Comparison of ENCODE assay signal across 8 cellular contexts in genomic region chr4:10006604-10007435, GRCh38. TPM values are rescaled to one million over a fixed set of nuclear protein-coding genes. Genes with fewer than 3 reads are reported as not detected.
DNase-seq lines count a peak whose midpoint lies in the region; ATAC-seq and TF ChIP-seq lines count a peak whose summit lies in the region.

No MANE protein-coding gene starts in this region.

- ATAC-seq in GM19025 (IDR thresholded peaks at IDR 0.05; ENCODE audit: low read depth, unreplicated experiment) (peak; percentile 5), HG03066 (IDR thresholded peaks at IDR 0.05; ENCODE audit: low read depth, unreplicated experiment) (peak; percentile 12), left lung (peak; percentile 81)

- H3K4me1 ChIP-seq in left lung = peaks cover 32 to 39% of the 10 kb centered on the region in 2 donors

- H3K27me3 ChIP-seq in left lung = no peaks in the 10 kb centered on the region

- no peak overlapping the region for H3K4me3 Mint-ChIP-seq in activated T-helper 1 cell treated with anti-CD3 and anti-CD28 coated beads, Interleukin-12 subunit alpha, Interleukin-12 subunit beta, Interleukin-2, Interleukin-4 antibody, amounts not matched to agents 30 ng/mL and 10 ng/mL and 1 ng/mL, durations not matched to agents 14 hours and 24 hours and 36 hours

- H3K4me1 Mint-ChIP-seq in activated T-helper 1 cell treated with anti-CD3 and anti-CD28 coated beads, Interleukin-12 subunit alpha, Interleukin-12 subunit beta, Interleukin-2, Interleukin-4 antibody, amounts not matched to agents 30 ng/mL and 10 ng/mL and 1 ng/mL, durations not matched to agents 14 hours and 24 hours and 36 hours (ENCODE audit: low read depth) = peaks cover 35% of the 10 kb centered on the region

- no peaks in the 10 kb centered on the region for H3K9me3 ChIP-seq in left lung

- no peaks in the 10 kb centered on the region for H3K36me3 ChIP-seq in left lung

- peak in 1 of 2 donors; percentile 57 for DNase-seq in left lung
- no peak for DNase-seq in activated T-helper 1 cell treated with anti-CD3 and anti-CD28 coated beads, Interleukin-12 subunit alpha, Interleukin-12 subunit beta, Interleukin-2, Interleukin-4 antibody, amounts not matched to agents 30 ng/mL and 10 ng/mL and 1 ng/mL, durations not matched to agents 14 hours and 24 hours and 36 hours (ENCODE audit: low spot score)
- no peak for DNase-seq in lower leg skin (ENCODE audit: low spot score in 2 of 2)
- no peak for DNase-seq in HEK293T (ENCODE audit: extremely low spot score)
- DNase-seq in foreskin melanocyte = no peak

- no peaks in the 10 kb centered on the region for H3K27me3 Mint-ChIP-seq in activated T-helper 1 cell treated with anti-CD3 and anti-CD28 coated beads, Interleukin-12 subunit alpha, Interleukin-12 subunit beta, Interleukin-2, Interleukin-4 antibody, amounts not matched to agents 30 ng/mL and 10 ng/mL and 1 ng/mL, durations not matched to agents 14 hours and 24 hours and 36 hours (ENCODE audit: insufficient read depth)

- TF ChIP-seq CTCF in left lung (IDR thresholded peaks at IDR 0.05) = no peak
- TF ChIP-seq CTCF in lower leg skin (IDR thresholded peaks at IDR 0.05) = no peak

- WGBS in lower leg skin, 2 donors = 24 to 32% methylated on average over 11 of the region's 11 CpGs

- no peak for TF ChIP-seq POLR2A in lower leg skin (IDR thresholded peaks at IDR 0.05)

- H3K9me3 Mint-ChIP-seq in activated T-helper 1 cell treated with anti-CD3 and anti-CD28 coated beads, Interleukin-12 subunit alpha, Interleukin-12 subunit beta, Interleukin-2, Interleukin-4 antibody, amounts not matched to agents 30 ng/mL and 10 ng/mL and 1 ng/mL, durations not matched to agents 14 hours and 24 hours and 36 hours = no peaks in the 10 kb centered on the region

- CTCF ChIA-PET in HEK293T (lab: Yijun Ruan, JAX) = no interaction called here

- no peaks in the 10 kb centered on the region for H3K36me3 Mint-ChIP-seq in activated T-helper 1 cell treated with anti-CD3 and anti-CD28 coated beads, Interleukin-12 subunit alpha, Interleukin-12 subunit beta, Interleukin-2, Interleukin-4 antibody, amounts not matched to agents 30 ng/mL and 10 ng/mL and 1 ng/mL, durations not matched to agents 14 hours and 24 hours and 36 hours (ENCODE audit: low read depth)

- peak overlapping the region; percentile 33 for H3K27ac ChIP-seq in angular gyrus (ENCODE audit: low read depth, low read length)
- H3K27ac ChIP-seq in left lung = peak overlapping the region; percentile 77 to 88

- POLR2A ChIA-PET in HEK293T (lab: Yijun Ruan, JAX) = no interaction called here

- H3K4me3 ChIP-seq in left lung (no peak overlapping the region), lower leg skin (ENCODE audit: low read depth, poor library complexity, severe bottlenecking) (no peak overlapping the region)

- no peak overlapping the region for H3K27ac Mint-ChIP-seq in activated T-helper 1 cell treated with anti-CD3 and anti-CD28 coated beads, Interleukin-12 subunit alpha, Interleukin-12 subunit beta, Interleukin-2, Interleukin-4 antibody, amounts not matched to agents 30 ng/mL and 10 ng/mL and 1 ng/mL, durations not matched to agents 14 hours and 24 hours and 36 hours

- intact Hi-C loops in left lung (cut with DNase I) = no loop called here
- intact Hi-C loops in activated T-helper 1 cell treated with anti-CD3 and anti-CD28 coated beads, Interleukin-12 subunit alpha, Interleukin-12 subunit beta, Interleukin-2, Interleukin-4 antibody, amounts not matched to agents 30 ng/mL and 10 ng/mL and 1 ng/mL, durations not matched to agents 14 hours and 24 hours and 36 hours (cut with micrococcal nuclease) = loop anchor here (2.0 kb wide), 1 partner anchor 194 kb away; no protein-coding TSS in a partner anchor
- intact Hi-C loops in lower leg skin (cut with DNase I; ENCODE audit: low total_unique reads) = no loop called here

TF ChIP-seq in HEK293T, 16 proteins besides CTCF, POLR2A, EP300 and RAD21:
- TF ChIP-seq ARNT (IDR thresholded peaks at IDR 0.05) = no peak
- TF ChIP-seq BHLHE40 (IDR thresholded peaks at IDR 0.05; ENCODE audit: borderline replicate concordance) = no peak
- TF ChIP-seq SUZ12 (IDR thresholded peaks at IDR 0.05) = no peak
- no peak for TF ChIP-seq LEF1 (IDR thresholded peaks at IDR 0.05; ENCODE audit: borderline replicate concordance)
- no peak for TF ChIP-seq SP1 (IDR thresholded peaks at IDR 0.05)
- no peak for TF ChIP-seq HDGF (IDR thresholded peaks at IDR 0.05; ENCODE audit: borderline replicate concordance)
- TF ChIP-seq ZNF384 (IDR thresholded peaks at IDR 0.05) = no peak
- no peak for TF ChIP-seq TARDBP (IDR thresholded peaks at IDR 0.05)
- no peak for TF ChIP-seq CTBP1 (IDR thresholded peaks at IDR 0.05; ENCODE audit: borderline replicate concordance)
- no peak for TF ChIP-seq PKNOX1 (IDR thresholded peaks at IDR 0.05)
- TF ChIP-seq FOXA1 (IDR thresholded peaks at IDR 0.05) = no peak

RNA-seq across cellular contexts. Expression of gene SLC2A9, which starts 14.5 kb away (rescaled TPM):
- total RNA-seq in left lung (10 to 100 TPM; 10.6 to 19.0 TPM), lower leg skin (10 to 100 TPM in 1 of 4 donors, 1 to 10 TPM in 2, under 1 TPM in 1; 0.46 to 10.1 (median 3.1) TPM)
- 3.4 and 4.5 TPM in 2 replicates for total RNA-seq in activated T-helper 1 cell treated with anti-CD3 and anti-CD28 coated beads, Interleukin-12 subunit alpha, Interleukin-12 subunit beta, Interleukin-2, Interleukin-4 antibody, amounts not matched to agents 30 ng/mL and 10 ng/mL and 1 ng/mL, durations not matched to agents 14 hours and 24 hours and 36 hours

Comparison
In these comparisons a context has a peak if more than half of its experiments do, and no peak if none do; other contexts are left out.
1. ATAC-seq: peak in every context shown above with its lines; median percentile 81 in left lung; 12 in HG03066; 5 in GM19025.